In the genomic region with DNA sequence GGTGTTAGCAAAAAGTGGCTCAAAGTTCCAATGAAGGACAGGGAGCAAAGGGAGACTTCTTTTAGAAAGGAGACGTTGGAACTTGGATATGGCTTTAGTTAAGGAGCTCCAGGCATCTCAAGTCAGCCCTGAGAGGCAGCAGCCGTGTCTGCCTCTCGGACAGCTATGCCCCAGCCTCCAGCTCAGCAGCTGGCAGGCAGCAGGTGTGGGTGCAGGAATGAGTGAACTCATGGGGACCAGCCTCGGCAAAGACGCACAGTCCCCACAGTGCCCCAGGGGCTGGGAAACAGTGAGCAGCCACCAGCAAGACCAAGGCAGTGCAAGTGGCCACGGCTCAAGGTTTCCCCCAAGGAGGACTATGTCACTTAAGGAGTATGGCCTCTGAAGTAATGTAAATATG, we compare ENCODE assay signal across 14 cellular contexts. TPM values are rescaled to one million over a fixed set of nuclear protein-coding genes. Genes with fewer than 3 reads are reported as not detected.
DNase-seq lines count a peak whose midpoint lies in the region; ATAC-seq and TF ChIP-seq lines count a peak whose summit lies in the region.
"Had no signal": no experiment of that assay in that cellular context is flagged by ENCODE, and none has a peak within 500 bp of the region (broad histone marks: within the 10 kb centered on the region; RNA-seq: fewer than 3 reads in every experiment).

No MANE protein-coding gene starts in this region.

- H3K27ac ChIP-seq in left ventricle myocardium inferior (replicated peaks) (peak overlapping the region; percentile 92), coronary artery (peak overlapping the region; percentile 84 to 93), neural progenitor cell (no peak overlapping the region), vagina (peak overlapping the region; percentile 10), tibial nerve (peak overlapping the region in 1 of 4 donors; percentile 54)

- peak overlapping the region; percentile 83 for H3K4me3 Mint-ChIP-seq in neural progenitor cell

- H3K79me2 ChIP-seq in neural progenitor cell (ENCODE audit: low read depth): peaks cover 3% of the 10 kb centered on the region

- peaks cover 16% of the 10 kb centered on the region for H3K27me3 Mint-ChIP-seq in neural progenitor cell (ENCODE audit: insufficient read depth, low read depth)

- H3K9me3 ChIP-seq in left ventricle myocardium inferior (replicated peaks) (no peaks in the 10 kb centered on the region), neural progenitor cell (ENCODE audit: low read depth) (no peaks in the 10 kb centered on the region), vagina (no peaks in the 10 kb centered on the region), tibial nerve (no peaks in the 10 kb centered on the region)

- no peak for ATAC-seq in left ventricle myocardium superior
- no peak for ATAC-seq in GM21825 (IDR thresholded peaks at IDR 0.05; ENCODE audit: unreplicated experiment)
- no peak for ATAC-seq in HG03097 (IDR thresholded peaks at IDR 0.05; ENCODE audit: low FRiP score, unreplicated experiment)
- ATAC-seq: SK-N-SH treated with all-trans-retinoic acid at 6 μM for 48 hours had no signal

- H3K9ac ChIP-seq in neural progenitor cell: no peak overlapping the region

- H3K36me3 Mint-ChIP-seq in neural progenitor cell: peaks cover 8% of the 10 kb centered on the region

- H4K20me1 ChIP-seq in neural progenitor cell (ENCODE audit: low read depth): peaks cover 18% of the 10 kb centered on the region

- TF ChIP-seq EP300 in tibial nerve (IDR thresholded peaks at IDR 0.05): no peak

- no peak overlapping the region for H3K4me2 ChIP-seq in neural progenitor cell

- H3K4me1 Mint-ChIP-seq in neural progenitor cell: peaks cover 27% of the 10 kb centered on the region

- no peaks in the 10 kb centered on the region for H3K9me3 Mint-ChIP-seq in neural progenitor cell

- H3F3A ChIP-seq in neural progenitor cell (ENCODE audit: low read depth): peaks cover 17% of the 10 kb centered on the region

- intact Hi-C loops in left ventricle myocardium inferior (cut with micrococcal nuclease) (no loop called here), left ventricle myocardium superior (cut with micrococcal nuclease) (no loop called here), vagina (cut with DNase I) (loop anchor here (5.0 kb wide), 1 partner anchor 37 kb away; no protein-coding TSS in a partner anchor)

- H3K36me3 ChIP-seq in left ventricle myocardium inferior (no peaks in the 10 kb centered on the region), neural progenitor cell (no peaks in the 10 kb centered on the region), vagina (no peaks in the 10 kb centered on the region), tibial nerve (no peaks in the 10 kb centered on the region)

- H3K27me3 ChIP-seq in left ventricle myocardium inferior (ENCODE audit: low read depth): no peaks in the 10 kb centered on the region
- H3K27me3 ChIP-seq in neural progenitor cell: peaks cover 63% of the 10 kb centered on the region
- no peaks in the 10 kb centered on the region for H3K27me3 ChIP-seq in vagina
- H3K27me3 ChIP-seq in tibial nerve: peaks cover 0 to 6% of the 10 kb centered on the region in 2 donors

- H3K4me3 ChIP-seq in left ventricle myocardium inferior: no peak overlapping the region
- H3K4me3 ChIP-seq in coronary artery: no peak overlapping the region
- no peak overlapping the region for H3K4me3 ChIP-seq in neural progenitor cell
- no peak overlapping the region for H3K4me3 ChIP-seq in vagina
- no peak overlapping the region for H3K4me3 ChIP-seq in tibial nerve
- H3K4me3 ChIP-seq: skin epidermis had no signal

- WGBS in tibial nerve, 2 donors: 65 to 66% methylated on average over 4 to 6 of the region's 6 CpGs

- TF ChIP-seq CTCF in left ventricle myocardium inferior (IDR thresholded peaks at IDR 0.05; ENCODE audit: borderline replicate concordance) (no peak), coronary artery (IDR thresholded peaks at IDR 0.05) (no peak), neural progenitor cell (IDR thresholded peaks at IDR 0.05) (no peak), vagina (IDR thresholded peaks at IDR 0.05) (no peak), tibial nerve (IDR thresholded peaks at IDR 0.05) (no peak)

- H3K27ac Mint-ChIP-seq in neural progenitor cell: no peak overlapping the region

- H2AFZ ChIP-seq in neural progenitor cell (replicated peaks): no peak overlapping the region

- TF ChIP-seq POLR2A in vagina (IDR thresholded peaks at IDR 0.05) (no peak), tibial nerve (IDR thresholded peaks at IDR 0.05) (no peak)

- peaks cover 64% of the 10 kb centered on the region for H3K4me1 ChIP-seq in left ventricle myocardium inferior
- peaks cover 8% of the 10 kb centered on the region for H3K4me1 ChIP-seq in neural progenitor cell
- peaks cover 13% of the 10 kb centered on the region for H3K4me1 ChIP-seq in vagina
- H3K4me1 ChIP-seq in tibial nerve: peaks cover 0 to 30% (median 4%) of the 10 kb centered on the region in 4 donors

- DNase-seq in left ventricle myocardium inferior (no peak), left ventricle myocardium superior (no peak), coronary artery (ENCODE audit: low spot score) (no peak), neural progenitor cell (ENCODE audit: low spot score) (no peak), vagina (ENCODE audit: extremely low spot score in 2 of 2) (no peak), tibial nerve (ENCODE audit: low spot score in 2 of 2) (no peak)
- DNase-seq: NCI-H2081 treated with DMSO at 0.1 percent for 48 hours; NK-92 treated with Interleukin-12 subunit alpha and Interleukin-12 subunit beta, amount 100 ng/mL, for 24 hours had no signal

RNA-seq across cellular contexts. Expression of a gene that starts 1.6 kb away (rescaled TPM):
- total RNA-seq in left ventricle myocardium inferior: 97.1 TPM
- total RNA-seq in left ventricle myocardium superior: 101 TPM
- 18.9 and 40.7 TPM in 2 replicates for total RNA-seq in neural progenitor cell (ENCODE audit: low replicate concordance)
- 132 TPM for total RNA-seq in vagina
- total RNA-seq in tibial nerve: 10 to 100 TPM; 51.5 to 95.4 (median 65.6) TPM

RNA-seq across cellular contexts. Expression of a gene that starts 35.2 kb away (rescaled TPM):
- total RNA-seq in left ventricle myocardium inferior (4.5 TPM), left ventricle myocardium superior (3.2 TPM), neural progenitor cell (ENCODE audit: low replicate concordance) (0.43 TPM in 1 of 2 replicates, not detected in the other), vagina (not detected), tibial nerve (1 to 10 TPM in 1 of 4 donors, under 1 TPM in 1, not detected in 2; 0.63 to 2.1 TPM)

RNA-seq across cellular contexts. Expression of a gene that starts 59.4 kb away (rescaled TPM):
- not detected for total RNA-seq in left ventricle myocardium inferior
- not detected for total RNA-seq in left ventricle myocardium superior
- total RNA-seq in neural progenitor cell (ENCODE audit: low replicate concordance): not detected in 2 replicates
- total RNA-seq in vagina: not detected
- total RNA-seq in tibial nerve: not detected
- total RNA-seq: bronchial epithelial cell, LHCN-M2 had no signal
